ENCODE assay signal across 18 cellular contexts in genomic region chr22:23993080-23993479, GRCh38. TPM values are rescaled to one million over a fixed set of nuclear protein-coding genes. Genes with fewer than 3 reads are reported as not detected.
"Had no signal": no experiment of that assay in that cellular context is flagged by ENCODE, and none has a peak within 500 bp of the region (broad histone marks: within the 10 kb centered on the region; RNA-seq: fewer than 3 reads in every experiment).

No MANE protein-coding gene starts in this region.

RNA-seq across cellular contexts. Expression of gene GSTT4, which starts 12.2 kb away (rescaled TPM):
- total RNA-seq: colonic mucosa, dermis microvascular lymphatic vessel endothelial cell, endodermal cell, esophagus mucosa, esophagus squamous epithelium, gastrocnemius medialis, glomerular endothelial cell, heart right ventricle, kidney epithelial cell, left cardiac atrium, left lung, left ventricle myocardium superior, lower leg skin, lower lobe of right lung, lung microvascular endothelial cell, mononuclear cell, mucosa of gallbladder had no signal
- polyA plus RNA-seq: heart right ventricle, keratinocyte had no signal

RNA-seq across cellular contexts. Expression of gene GSTT2, which starts 13.1 kb away (rescaled TPM):
- total RNA-seq: colonic mucosa, esophagus squamous epithelium, mononuclear cell had no signal
